1 cellular context compared by ENCODE assay signal in genomic region chr18:50878345-50879301, GRCh38.
TF ChIP-seq lines count a peak whose summit lies in the region.

TSS of gene ME2 (plus strand) at chr18:50879118. CDS start at chr18:50895821, 16,703 bp downstream.

TF ChIP-seq in HepG2, 621 proteins besides CTCF, POLR2A, EP300 and RAD21 (continued from another document and continues in another):
- TF ChIP-seq ZNF414 (CRISPR knock-in tag; IDR thresholded peaks at IDR 0.05) (no peak), ZNF788 (CRISPR knock-in tag; IDR thresholded peaks at IDR 0.05; ENCODE audit: borderline replicate concordance) (no peak), HMG20A (CRISPR knock-in tag; IDR thresholded peaks at IDR 0.05; ENCODE audit: borderline replicate concordance) (no peak), SALL1 (CRISPR knock-in tag; IDR thresholded peaks at IDR 0.05) (peak; percentile 34), RBM22 (optimal IDR thresholded peaks at IDR 0.05; ENCODE audit: low read length) (no peak), ZNF432 (CRISPR knock-in tag; IDR thresholded peaks at IDR 0.05; ENCODE audit: borderline replicate concordance) (no peak), TBX2 (CRISPR knock-in tag; IDR thresholded peaks at IDR 0.05; ENCODE audit: borderline replicate concordance) (no peak; the same call in 1 of the 2 replicates), ZNF547 (CRISPR knock-in tag; IDR thresholded peaks at IDR 0.05) (peak; percentile 82), BCL6 (CRISPR knock-in tag; IDR thresholded peaks at IDR 0.05) (peak; percentile 26; the same call in 1 of the 2 replicates), NCOR1 (IDR thresholded peaks at IDR 0.05; ENCODE audit: borderline replicate concordance, low read length) (no peak), HOXA3 (CRISPR knock-in tag; IDR thresholded peaks at IDR 0.05) (0 out of 2 replicates have a peak, but pooled peaks have one; percentile 9), MEIS1 (CRISPR knock-in tag; IDR thresholded peaks at IDR 0.05; ENCODE audit: borderline replicate concordance) (peak; percentile 53; the same call in 1 of the 2 replicates), ZNF83 (CRISPR knock-in tag; IDR thresholded peaks at IDR 0.05; ENCODE audit: borderline replicate concordance) (no peak), RBAK (CRISPR knock-in tag; IDR thresholded peaks at IDR 0.05) (no peak), ZNF670 (CRISPR knock-in tag; IDR thresholded peaks at IDR 0.05; ENCODE audit: borderline replicate concordance) (peak; percentile 58; the same call in 1 of the 2 replicates), ZNF614 (CRISPR knock-in tag; IDR thresholded peaks at IDR 0.05; ENCODE audit: borderline replicate concordance) (peak; percentile 20; the same call in 1 of the 2 replicates), XBP1 (CRISPR knock-in tag; IDR thresholded peaks at IDR 0.05) (no peak), EEA1 (CRISPR knock-in tag; IDR thresholded peaks at IDR 0.05; ENCODE audit: borderline replicate concordance) (0 out of 2 replicates have a peak, but pooled peaks have one; percentile 38), ZNF292 (CRISPR knock-in tag; IDR thresholded peaks at IDR 0.05; ENCODE audit: borderline replicate concordance, low read depth) (peak; percentile 50; the same call in 1 of the 2 replicates), JUN (CRISPR knock-in tag; IDR thresholded peaks at IDR 0.05) (no peak), JUND (CRISPR knock-in tag; IDR thresholded peaks at IDR 0.05) (no peak), MED8 (CRISPR knock-in tag; IDR thresholded peaks at IDR 0.05; ENCODE audit: insufficient replicate concordance) (no peak), ZNF550 (CRISPR knock-in tag; IDR thresholded peaks at IDR 0.05; ENCODE audit: borderline replicate concordance) (no peak), SOX5 (CRISPR knock-in tag; IDR thresholded peaks at IDR 0.05; ENCODE audit: borderline replicate concordance) (no peak), KLF9 (CRISPR knock-in tag; IDR thresholded peaks at IDR 0.05; ENCODE audit: low read depth) (no peak), POLR2AphosphoS5 (IDR thresholded peaks at IDR 0.05; ENCODE audit: low read depth, low read length) (peak; percentile 57), ZBTB8A (CRISPR knock-in tag; IDR thresholded peaks at IDR 0.05; ENCODE audit: borderline replicate concordance, low read depth) (no peak), TEF (CRISPR knock-in tag; IDR thresholded peaks at IDR 0.05) (no peak), ZBTB34 (CRISPR knock-in tag; IDR thresholded peaks at IDR 0.05) (no peak), RORA (CRISPR knock-in tag; IDR thresholded peaks at IDR 0.05) (no peak), MTF1 (CRISPR knock-in tag; IDR thresholded peaks at IDR 0.05) (no peak), HNRNPH1 (optimal IDR thresholded peaks at IDR 0.05; ENCODE audit: low read depth, low read length) (no peak), TRIM22 (IDR thresholded peaks at IDR 0.05) (no peak)
- TF ChIP-seq, protein P1, sequence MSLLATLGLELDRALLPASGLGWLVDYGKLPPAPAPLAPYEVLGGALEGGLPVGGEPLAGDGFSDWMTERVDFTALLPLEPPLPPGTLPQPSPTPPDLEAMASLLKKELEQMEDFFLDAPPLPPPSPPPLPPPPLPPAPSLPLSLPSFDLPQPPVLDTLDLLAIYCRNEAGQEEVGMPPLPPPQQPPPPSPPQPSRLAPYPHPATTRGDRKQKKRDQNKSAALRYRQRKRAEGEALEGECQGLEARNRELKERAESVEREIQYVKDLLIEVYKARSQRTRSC (CRISPR knock-in tag; IDR thresholded peaks at IDR 0.05; ENCODE audit: low read depth): no peak
- TF ChIP-seq, protein P2, sequence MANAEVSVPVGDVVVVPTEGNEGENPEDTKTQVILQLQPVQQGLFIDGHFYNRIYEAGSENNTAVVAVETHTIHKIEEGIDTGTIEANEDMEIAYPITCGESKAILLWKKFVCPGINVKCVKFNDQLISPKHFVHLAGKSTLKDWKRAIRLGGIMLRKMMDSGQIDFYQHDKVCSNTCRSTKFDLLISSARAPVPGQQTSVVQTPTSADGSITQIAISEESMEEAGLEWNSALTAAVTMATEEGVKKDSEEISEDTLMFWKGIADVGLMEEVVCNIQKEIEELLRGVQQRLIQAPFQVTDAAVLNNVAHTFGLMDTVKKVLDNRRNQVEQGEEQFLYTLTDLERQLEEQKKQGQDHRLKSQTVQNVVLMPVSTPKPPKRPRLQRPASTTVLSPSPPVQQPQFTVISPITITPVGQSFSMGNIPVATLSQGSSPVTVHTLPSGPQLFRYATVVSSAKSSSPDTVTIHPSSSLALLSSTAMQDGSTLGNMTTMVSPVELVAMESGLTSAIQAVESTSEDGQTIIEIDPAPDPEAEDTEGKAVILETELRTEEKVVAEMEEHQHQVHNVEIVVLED (CRISPR knock-in tag; IDR thresholded peaks at IDR 0.05; ENCODE audit: borderline replicate concordance): peak; percentile 40; the same call in 1 of the 2 replicates
- TF ChIP-seq, protein P3, sequence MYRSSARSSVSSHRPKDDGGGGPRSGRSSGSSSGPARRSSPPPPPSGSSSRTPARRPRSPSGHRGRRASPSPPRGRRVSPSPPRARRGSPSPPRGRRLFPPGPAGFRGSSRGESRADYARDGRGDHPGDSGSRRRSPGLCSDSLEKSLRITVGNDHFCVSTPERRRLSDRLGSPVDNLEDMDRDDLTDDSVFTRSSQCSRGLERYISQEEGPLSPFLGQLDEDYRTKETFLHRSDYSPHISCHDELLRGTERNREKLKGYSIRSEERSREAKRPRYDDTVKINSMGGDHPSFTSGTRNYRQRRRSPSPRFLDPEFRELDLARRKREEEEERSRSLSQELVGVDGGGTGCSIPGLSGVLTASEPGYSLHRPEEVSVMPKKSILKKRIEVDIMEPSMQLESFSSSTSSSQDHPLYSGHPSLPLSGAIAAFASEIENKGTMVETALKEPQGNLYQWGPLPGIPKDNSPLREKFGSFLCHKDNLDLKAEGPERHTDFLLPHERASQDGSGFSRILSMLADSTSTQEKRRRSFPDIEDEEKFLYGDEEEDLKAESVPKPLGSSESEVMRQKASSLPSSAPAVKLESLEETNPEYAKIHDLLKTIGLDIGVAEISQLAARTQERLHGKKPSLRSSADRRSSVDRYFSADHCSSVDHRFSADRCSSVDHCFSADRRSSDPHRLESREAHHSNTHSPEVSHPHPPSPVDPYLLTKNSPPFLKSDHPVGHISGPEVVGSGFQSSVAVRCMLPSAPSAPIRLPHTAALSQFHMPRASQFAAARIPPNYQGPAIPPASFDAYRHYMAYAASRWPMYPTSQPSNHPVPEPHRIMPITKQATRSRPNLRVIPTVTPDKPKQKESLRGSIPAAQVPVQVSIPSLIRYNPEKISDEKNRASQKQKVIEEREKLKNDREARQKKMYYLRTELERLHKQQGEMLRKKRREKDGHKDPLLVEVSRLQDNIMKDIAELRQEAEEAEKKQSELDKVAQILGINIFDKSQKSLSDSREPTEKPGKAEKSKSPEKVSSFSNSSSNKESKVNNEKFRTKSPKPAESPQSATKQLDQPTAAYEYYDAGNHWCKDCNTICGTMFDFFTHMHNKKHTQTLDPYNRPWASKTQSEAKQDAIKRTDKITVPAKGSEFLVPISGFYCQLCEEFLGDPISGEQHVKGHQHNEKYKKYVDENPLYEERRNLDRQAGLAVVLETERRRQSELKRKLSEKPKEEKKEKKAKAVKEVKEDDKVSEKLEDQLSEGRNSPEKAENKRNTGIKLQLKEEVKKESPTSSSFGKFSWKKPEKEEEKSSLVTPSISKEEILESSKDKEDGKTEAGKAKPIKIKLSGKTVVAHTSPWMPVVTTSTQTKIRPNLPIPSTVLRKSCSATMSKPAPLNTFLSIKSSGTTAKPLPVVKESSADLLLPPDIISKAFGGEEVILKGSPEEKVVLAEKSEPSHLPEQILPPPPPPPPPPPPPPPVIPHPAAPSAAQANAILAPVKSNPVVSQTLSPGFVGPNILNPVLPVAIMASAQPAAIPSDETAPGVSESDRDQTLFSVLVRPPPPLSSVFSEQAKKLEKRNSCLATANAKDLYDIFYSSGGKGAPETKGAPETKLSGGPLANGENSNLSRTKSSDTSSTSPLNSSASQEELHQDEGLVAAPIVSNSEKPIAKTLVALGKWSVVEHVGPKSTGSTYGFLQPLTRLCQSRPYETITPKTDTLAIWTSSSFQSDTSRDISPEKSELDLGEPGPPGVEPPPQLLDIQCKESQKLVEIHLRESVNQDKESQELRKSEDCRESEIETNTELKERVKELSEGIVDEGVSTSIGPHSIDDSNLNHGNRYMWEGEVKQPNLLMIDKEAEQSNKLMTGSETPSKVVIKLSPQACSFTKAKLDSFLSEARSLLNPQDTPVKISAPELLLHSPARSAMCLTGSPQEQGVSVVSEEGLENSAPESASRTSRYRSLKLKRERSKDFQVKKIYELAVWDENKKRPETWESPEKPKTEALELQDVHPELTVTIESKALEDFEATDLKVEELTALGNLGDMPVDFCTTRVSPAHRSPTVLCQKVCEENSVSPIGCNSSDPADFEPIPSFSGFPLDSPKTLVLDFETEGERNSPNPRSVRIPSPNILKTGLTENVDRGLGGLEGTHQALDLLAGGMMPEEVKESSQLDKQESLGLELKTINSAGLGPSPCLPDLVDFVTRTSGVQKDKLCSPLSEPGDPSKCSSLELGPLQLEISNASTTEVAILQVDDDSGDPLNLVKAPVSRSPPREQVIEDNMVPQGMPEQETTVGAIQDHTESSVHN (CRISPR knock-in tag; IDR thresholded peaks at IDR 0.05): peak; percentile 60; the same call in 1 of the 2 replicates
- TF ChIP-seq, protein P4, sequence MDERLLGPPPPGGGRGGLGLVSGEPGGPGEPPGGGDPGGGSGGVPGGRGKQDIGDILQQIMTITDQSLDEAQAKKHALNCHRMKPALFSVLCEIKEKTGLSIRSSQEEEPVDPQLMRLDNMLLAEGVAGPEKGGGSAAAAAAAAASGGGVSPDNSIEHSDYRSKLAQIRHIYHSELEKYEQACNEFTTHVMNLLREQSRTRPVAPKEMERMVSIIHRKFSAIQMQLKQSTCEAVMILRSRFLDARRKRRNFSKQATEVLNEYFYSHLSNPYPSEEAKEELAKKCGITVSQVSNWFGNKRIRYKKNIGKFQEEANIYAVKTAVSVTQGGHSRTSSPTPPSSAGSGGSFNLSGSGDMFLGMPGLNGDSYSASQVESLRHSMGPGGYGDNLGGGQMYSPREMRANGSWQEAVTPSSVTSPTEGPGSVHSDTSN (CRISPR knock-in tag; IDR thresholded peaks at IDR 0.05): peak; percentile 92
- TF ChIP-seq, protein P5, sequence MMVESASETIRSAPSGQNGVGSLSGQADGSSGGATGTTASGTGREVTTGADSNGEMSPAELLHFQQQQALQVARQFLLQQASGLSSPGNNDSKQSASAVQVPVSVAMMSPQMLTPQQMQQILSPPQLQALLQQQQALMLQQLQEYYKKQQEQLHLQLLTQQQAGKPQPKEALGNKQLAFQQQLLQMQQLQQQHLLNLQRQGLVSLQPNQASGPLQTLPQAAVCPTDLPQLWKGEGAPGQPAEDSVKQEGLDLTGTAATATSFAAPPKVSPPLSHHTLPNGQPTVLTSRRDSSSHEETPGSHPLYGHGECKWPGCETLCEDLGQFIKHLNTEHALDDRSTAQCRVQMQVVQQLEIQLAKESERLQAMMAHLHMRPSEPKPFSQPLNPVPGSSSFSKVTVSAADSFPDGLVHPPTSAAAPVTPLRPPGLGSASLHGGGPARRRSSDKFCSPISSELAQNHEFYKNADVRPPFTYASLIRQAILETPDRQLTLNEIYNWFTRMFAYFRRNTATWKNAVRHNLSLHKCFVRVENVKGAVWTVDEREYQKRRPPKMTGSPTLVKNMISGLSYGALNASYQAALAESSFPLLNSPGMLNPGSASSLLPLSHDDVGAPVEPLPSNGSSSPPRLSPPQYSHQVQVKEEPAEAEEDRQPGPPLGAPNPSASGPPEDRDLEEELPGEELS (CRISPR knock-in tag; IDR thresholded peaks at IDR 0.05): no peak
- TF ChIP-seq, protein P6, sequence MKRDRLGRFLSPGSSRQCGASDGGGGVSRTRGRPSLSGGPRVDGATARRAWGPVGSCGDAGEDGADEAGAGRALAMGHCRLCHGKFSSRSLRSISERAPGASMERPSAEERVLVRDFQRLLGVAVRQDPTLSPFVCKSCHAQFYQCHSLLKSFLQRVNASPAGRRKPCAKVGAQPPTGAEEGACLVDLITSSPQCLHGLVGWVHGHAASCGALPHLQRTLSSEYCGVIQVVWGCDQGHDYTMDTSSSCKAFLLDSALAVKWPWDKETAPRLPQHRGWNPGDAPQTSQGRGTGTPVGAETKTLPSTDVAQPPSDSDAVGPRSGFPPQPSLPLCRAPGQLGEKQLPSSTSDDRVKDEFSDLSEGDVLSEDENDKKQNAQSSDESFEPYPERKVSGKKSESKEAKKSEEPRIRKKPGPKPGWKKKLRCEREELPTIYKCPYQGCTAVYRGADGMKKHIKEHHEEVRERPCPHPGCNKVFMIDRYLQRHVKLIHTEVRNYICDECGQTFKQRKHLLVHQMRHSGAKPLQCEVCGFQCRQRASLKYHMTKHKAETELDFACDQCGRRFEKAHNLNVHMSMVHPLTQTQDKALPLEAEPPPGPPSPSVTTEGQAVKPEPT (CRISPR knock-in tag; IDR thresholded peaks at IDR 0.05; ENCODE audit: low read depth): no peak; the same call in 1 of the 2 replicates
